Comparison of ENCODE assay signal across 1 cellular context in genomic region chr9:134546231-134546731, GRCh38.
TF ChIP-seq lines count a peak whose summit lies in the region.

No MANE protein-coding gene starts in this region.

TF ChIP-seq in GM23338, 12 proteins besides CTCF, POLR2A, EP300 and RAD21 (continued from another document):
- no peak for TF ChIP-seq ZNF462 (CRISPR knock-in tag; IDR thresholded peaks at IDR 0.05)
- TF ChIP-seq ZNF331 (CRISPR knock-in tag; IDR thresholded peaks at IDR 0.05; ENCODE audit: low read depth) = no peak
